In the genomic region with DNA sequence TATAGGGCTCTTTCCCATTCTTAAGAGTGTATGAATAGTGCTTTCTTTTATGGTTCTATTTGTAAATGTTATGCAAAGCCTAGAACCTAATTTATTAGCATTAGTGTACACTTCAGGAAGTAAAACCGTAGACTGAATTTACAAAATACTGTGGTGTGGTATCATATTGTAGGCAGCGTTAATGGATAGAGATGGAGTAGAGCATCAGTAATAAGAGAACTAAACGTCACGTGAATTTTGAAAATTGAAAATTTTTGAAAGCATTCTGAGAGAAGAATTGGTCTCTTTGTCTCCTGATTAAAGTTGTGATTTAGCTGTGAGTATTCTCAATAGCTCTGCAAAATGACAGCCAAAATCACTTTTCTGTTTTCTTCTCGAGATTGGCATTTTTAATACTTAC, we compare ENCODE assay signal across 1 cellular context.
TF ChIP-seq lines count a peak whose summit lies in the region.

No MANE protein-coding gene starts in this region.

TF ChIP-seq in GM12878, 131 proteins besides CTCF, POLR2A, EP300 and RAD21:
- TF ChIP-seq RAD51 (IDR thresholded peaks at IDR 0.05) (peak; percentile 43; the same call in 1 of the 2 replicates), BHLHE40 (IDR thresholded peaks at IDR 0.05; ENCODE audit: borderline replicate concordance in 1 of 2, low read depth in 2 of 2, low read length in 1 of 2) (peak; percentile 21 to 69; a peak in 2 of 4 replicates), CBX3 (IDR thresholded peaks at IDR 0.05; ENCODE audit: borderline replicate concordance, low read depth) (no peak), ESRRA (IDR thresholded peaks at IDR 0.05; ENCODE audit: low read length) (no peak), ZNF24 (IDR thresholded peaks at IDR 0.05) (no peak)
- TF ChIP-seq, protein P1, sequence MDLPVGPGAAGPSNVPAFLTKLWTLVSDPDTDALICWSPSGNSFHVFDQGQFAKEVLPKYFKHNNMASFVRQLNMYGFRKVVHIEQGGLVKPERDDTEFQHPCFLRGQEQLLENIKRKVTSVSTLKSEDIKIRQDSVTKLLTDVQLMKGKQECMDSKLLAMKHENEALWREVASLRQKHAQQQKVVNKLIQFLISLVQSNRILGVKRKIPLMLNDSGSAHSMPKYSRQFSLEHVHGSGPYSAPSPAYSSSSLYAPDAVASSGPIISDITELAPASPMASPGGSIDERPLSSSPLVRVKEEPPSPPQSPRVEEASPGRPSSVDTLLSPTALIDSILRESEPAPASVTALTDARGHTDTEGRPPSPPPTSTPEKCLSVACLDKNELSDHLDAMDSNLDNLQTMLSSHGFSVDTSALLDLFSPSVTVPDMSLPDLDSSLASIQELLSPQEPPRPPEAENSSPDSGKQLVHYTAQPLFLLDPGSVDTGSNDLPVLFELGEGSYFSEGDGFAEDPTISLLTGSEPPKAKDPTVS (IDR thresholded peaks at IDR 0.05; ENCODE audit: low read depth, low read length) = no peak
- TF ChIP-seq, protein P2, sequence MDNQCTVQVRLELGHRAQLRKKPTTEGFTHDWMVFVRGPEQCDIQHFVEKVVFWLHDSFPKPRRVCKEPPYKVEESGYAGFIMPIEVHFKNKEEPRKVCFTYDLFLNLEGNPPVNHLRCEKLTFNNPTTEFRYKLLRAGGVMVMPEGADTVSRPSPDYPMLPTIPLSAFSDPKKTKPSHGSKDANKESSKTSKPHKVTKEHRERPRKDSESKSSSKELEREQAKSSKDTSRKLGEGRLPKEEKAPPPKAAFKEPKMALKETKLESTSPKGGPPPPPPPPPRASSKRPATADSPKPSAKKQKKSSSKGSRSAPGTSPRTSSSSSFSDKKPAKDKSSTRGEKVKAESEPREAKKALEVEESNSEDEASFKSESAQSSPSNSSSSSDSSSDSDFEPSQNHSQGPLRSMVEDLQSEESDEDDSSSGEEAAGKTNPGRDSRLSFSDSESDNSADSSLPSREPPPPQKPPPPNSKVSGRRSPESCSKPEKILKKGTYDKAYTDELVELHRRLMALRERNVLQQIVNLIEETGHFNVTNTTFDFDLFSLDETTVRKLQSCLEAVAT (IDR thresholded peaks at IDR 0.05) = peak; percentile 96
